Comparison of ENCODE assay signal across 1 cellular context in the genomic region with DNA sequence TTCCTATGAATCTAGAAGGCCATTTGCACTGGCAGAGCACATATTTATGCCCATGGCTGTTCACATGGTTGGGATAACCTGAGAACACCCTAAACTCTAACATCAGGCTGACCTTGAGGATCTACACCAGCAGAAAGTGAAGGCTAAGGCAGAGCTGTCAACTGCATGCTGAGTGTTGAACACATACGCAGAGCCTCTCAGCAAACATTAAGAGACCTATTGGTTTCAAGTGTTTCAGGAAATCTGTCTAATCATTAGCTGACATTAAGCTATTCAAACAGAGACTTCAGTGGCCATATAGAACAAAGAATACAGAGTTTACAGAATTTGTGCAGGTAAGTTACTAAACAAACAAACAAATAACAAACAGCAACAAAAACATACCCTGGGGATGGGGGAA.
TF ChIP-seq lines count a peak whose summit lies in the region.

No MANE protein-coding gene starts in this region.

TF ChIP-seq in HepG2, 621 proteins besides CTCF, POLR2A, EP300 and RAD21 (continued from another document):
- TF ChIP-seq PAWR (CRISPR knock-in tag; IDR thresholded peaks at IDR 0.05; ENCODE audit: borderline replicate concordance), result no peak
- TF ChIP-seq, protein P1, sequence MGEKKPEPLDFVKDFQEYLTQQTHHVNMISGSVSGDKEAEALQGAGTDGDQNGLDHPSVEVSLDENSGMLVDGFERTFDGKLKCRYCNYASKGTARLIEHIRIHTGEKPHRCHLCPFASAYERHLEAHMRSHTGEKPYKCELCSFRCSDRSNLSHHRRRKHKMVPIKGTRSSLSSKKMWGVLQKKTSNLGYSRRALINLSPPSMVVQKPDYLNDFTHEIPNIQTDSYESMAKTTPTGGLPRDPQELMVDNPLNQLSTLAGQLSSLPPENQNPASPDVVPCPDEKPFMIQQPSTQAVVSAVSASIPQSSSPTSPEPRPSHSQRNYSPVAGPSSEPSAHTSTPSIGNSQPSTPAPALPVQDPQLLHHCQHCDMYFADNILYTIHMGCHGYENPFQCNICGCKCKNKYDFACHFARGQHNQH (CRISPR knock-in tag; IDR thresholded peaks at IDR 0.05), result peak; percentile 50; the same call in 1 of the 2 replicates
- TF ChIP-seq ZNF709 (CRISPR knock-in tag; IDR thresholded peaks at IDR 0.05), result no peak
- peak; percentile 57; the same call in 1 of the 2 replicates for TF ChIP-seq ZNF3 (CRISPR knock-in tag; IDR thresholded peaks at IDR 0.05)
- TF ChIP-seq, protein P2, sequence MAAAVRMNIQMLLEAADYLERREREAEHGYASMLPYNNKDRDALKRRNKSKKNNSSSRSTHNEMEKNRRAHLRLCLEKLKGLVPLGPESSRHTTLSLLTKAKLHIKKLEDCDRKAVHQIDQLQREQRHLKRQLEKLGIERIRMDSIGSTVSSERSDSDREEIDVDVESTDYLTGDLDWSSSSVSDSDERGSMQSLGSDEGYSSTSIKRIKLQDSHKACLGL (CRISPR knock-in tag; IDR thresholded peaks at IDR 0.05), result no peak
- TF ChIP-seq FOXP1 (IDR thresholded peaks at IDR 0.05), result peak; percentile 75
- peak; percentile 97 for TF ChIP-seq FOXP1 (CRISPR knock-in tag; IDR thresholded peaks at IDR 0.05)
- TF ChIP-seq POGZ (CRISPR knock-in tag; IDR thresholded peaks at IDR 0.05), result no peak
- TF ChIP-seq FOXA1 (IDR thresholded peaks at IDR 0.05), result no peak
- TF ChIP-seq FOXA1 (CRISPR knock-in tag; IDR thresholded peaks at IDR 0.05), result peak; percentile 26; the same call in 1 of the 2 replicates
- no peak for TF ChIP-seq NRL (CRISPR knock-in tag; IDR thresholded peaks at IDR 0.05; ENCODE audit: borderline replicate concordance)
- 0 out of 2 replicates have a peak, but pooled peaks have one; percentile 11 for TF ChIP-seq FOSL2 (CRISPR knock-in tag; IDR thresholded peaks at IDR 0.05)
- TF ChIP-seq ZNF552 (CRISPR knock-in tag; IDR thresholded peaks at IDR 0.05; ENCODE audit: borderline replicate concordance), result no peak
- TF ChIP-seq, protein P3, sequence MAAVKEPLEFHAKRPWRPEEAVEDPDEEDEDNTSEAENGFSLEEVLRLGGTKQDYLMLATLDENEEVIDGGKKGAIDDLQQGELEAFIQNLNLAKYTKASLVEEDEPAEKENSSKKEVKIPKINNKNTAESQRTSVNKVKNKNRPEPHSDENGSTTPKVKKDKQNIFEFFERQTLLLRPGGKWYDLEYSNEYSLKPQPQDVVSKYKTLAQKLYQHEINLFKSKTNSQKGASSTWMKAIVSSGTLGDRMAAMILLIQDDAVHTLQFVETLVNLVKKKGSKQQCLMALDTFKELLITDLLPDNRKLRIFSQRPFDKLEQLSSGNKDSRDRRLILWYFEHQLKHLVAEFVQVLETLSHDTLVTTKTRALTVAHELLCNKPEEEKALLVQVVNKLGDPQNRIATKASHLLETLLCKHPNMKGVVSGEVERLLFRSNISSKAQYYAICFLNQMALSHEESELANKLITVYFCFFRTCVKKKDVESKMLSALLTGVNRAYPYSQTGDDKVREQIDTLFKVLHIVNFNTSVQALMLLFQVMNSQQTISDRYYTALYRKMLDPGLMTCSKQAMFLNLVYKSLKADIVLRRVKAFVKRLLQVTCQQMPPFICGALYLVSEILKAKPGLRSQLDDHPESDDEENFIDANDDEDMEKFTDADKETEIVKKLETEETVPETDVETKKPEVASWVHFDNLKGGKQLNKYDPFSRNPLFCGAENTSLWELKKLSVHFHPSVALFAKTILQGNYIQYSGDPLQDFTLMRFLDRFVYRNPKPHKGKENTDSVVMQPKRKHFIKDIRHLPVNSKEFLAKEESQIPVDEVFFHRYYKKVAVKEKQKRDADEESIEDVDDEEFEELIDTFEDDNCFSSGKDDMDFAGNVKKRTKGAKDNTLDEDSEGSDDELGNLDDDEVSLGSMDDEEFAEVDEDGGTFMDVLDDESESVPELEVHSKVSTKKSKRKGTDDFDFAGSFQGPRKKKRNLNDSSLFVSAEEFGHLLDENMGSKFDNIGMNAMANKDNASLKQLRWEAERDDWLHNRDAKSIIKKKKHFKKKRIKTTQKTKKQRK (IDR thresholded peaks at IDR 0.05; ENCODE audit: low read length), result no peak
- TF ChIP-seq ATF7 (IDR thresholded peaks at IDR 0.05), result no peak
- no peak for TF ChIP-seq ATF7 (CRISPR knock-in tag; IDR thresholded peaks at IDR 0.05)
- no peak for TF ChIP-seq ZSCAN29 (CRISPR knock-in tag; conservative IDR thresholded peaks at IDR 0.05)
